In the genomic region with DNA sequence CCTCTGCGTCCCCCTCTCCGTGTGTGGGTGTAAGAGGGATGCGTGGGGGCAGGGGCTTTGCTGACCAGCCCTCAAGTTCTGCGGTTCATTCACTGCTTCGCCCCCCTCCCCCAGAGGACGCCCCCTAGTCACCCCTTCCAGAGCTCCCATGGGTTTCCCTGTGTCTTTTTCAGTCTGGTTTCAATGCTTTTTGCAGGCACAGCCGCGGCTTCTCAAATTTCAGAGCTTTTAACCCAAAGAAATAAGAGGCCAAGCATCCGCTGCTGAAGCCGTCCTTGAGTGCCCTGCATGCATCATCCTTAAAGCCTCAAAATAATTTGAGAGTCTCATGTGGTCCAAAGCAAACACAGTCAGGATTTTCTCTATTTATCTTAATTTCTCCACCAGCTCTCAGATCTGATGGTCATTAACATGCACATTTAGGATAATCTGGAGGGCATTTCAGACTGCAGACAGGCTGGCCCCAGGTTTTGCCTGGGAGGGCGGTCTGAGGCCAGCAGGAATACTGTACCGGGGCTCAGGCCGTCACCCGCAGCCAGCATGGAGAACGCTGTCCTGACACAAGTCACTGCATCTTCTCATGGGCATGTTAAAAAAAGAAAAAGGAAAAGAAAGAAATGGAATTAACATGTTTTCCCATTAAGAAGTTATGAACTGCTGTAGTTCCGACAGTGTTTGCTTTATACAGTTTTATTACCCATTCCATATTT, we compare ENCODE assay signal across 21 cellular contexts.
DNase-seq lines count a peak whose midpoint lies in the region; ATAC-seq and TF ChIP-seq lines count a peak whose summit lies in the region.
"Had no signal": no experiment of that assay in that cellular context is flagged by ENCODE, and none has a peak within 500 bp of the region (broad histone marks: within the 10 kb centered on the region; RNA-seq: fewer than 3 reads in every experiment).

No MANE protein-coding gene starts in this region.

- H3K4me1 ChIP-seq in endodermal cell (ENCODE audit: control insufficient read depth, insufficient read depth, low read length) (no peaks in the 10 kb centered on the region), neural progenitor cell (peaks cover 18% of the 10 kb centered on the region)
- H3K4me1 ChIP-seq: BE2C, Peyer's patch, SJSA1 had no signal

- WGBS in endodermal cell (ENCODE audit: insufficient coverage in 1 of 2, insufficient read length in 1 of 2), 2 experiments = 69 to 75% methylated on average over 11 to 16 of the region's 16 CpGs

- peak overlapping the region; percentile 71 for H3K4me2 ChIP-seq in neural progenitor cell
- H3K4me2 ChIP-seq: KMS-11 had no signal

- DNase-seq in DMS79 treated with DMSO at 0.1 percent for 48 hours (lab: John Stamatoyannopoulos, UW) = peak; percentile 54
- peak; percentile 44 for DNase-seq in NCI-H187 treated with DMSO at 0.1 percent for 48 hours (lab: John Stamatoyannopoulos, UW)
- no peak for DNase-seq in endodermal cell
- peak; percentile 56 for DNase-seq in neural progenitor cell (ENCODE audit: low spot score)
- no peak for DNase-seq in germinal center (ENCODE audit: low spot score)
- no peak for DNase-seq in effector CD4-positive, alpha-beta T cell
- DNase-seq in left cardiac atrium = no peak
- DNase-seq: BE2C; CD4-positive, CD25-positive, alpha-beta regulatory T cell; COR-L47; DMS 273 treated with DMSO at 0.1 percent for 48 hours; EL; NCI-H146; NCI-H2081; NCI-H526; Peyer's patch had no signal

- H3K79me2 ChIP-seq in neural progenitor cell (ENCODE audit: low read depth) = no peaks in the 10 kb centered on the region

- no peaks in the 10 kb centered on the region for H3K9me3 ChIP-seq in endodermal cell (ENCODE audit: control insufficient read depth, low read length)
- no peaks in the 10 kb centered on the region for H3K9me3 ChIP-seq in neural progenitor cell (ENCODE audit: low read depth)
- H3K9me3 ChIP-seq: Peyer's patch had no signal

- H3F3A ChIP-seq in neural progenitor cell (ENCODE audit: low read depth) = peaks cover 8% of the 10 kb centered on the region

- ATAC-seq in GM21381 (IDR thresholded peaks at IDR 0.05; ENCODE audit: unreplicated experiment) = no peak
- ATAC-seq in left cardiac atrium = no peak
- ATAC-seq: GM12878 had no signal

- H3K27ac Mint-ChIP-seq in endodermal cell (no peak overlapping the region), neural progenitor cell (peak overlapping the region; percentile 66)
- H3K27ac Mint-ChIP-seq: CD4-positive, CD25-positive, alpha-beta regulatory T cell had no signal

- H3K36me3 ChIP-seq in endodermal cell (ENCODE audit: control insufficient read depth, insufficient read depth, low read length) (no peaks in the 10 kb centered on the region), neural progenitor cell (no peaks in the 10 kb centered on the region)
- H3K36me3 ChIP-seq: BE2C, Peyer's patch, SJSA1 had no signal

- H3K36me3 Mint-ChIP-seq in endodermal cell (ENCODE audit: low read depth) = no peaks in the 10 kb centered on the region
- H3K36me3 Mint-ChIP-seq in neural progenitor cell = no peaks in the 10 kb centered on the region
- H3K36me3 Mint-ChIP-seq: CD4-positive, CD25-positive, alpha-beta regulatory T cell had no signal

- H3K9me3 Mint-ChIP-seq in endodermal cell (no peaks in the 10 kb centered on the region), neural progenitor cell (peaks cover 8% of the 10 kb centered on the region)

- H3K4me3 ChIP-seq in endodermal cell (ENCODE audit: low read length) (no peak overlapping the region), neural progenitor cell (peak overlapping the region; percentile 11)
- H3K4me3 ChIP-seq: GM12878, Peyer's patch, SJSA1 had no signal

- TF ChIP-seq CTCF in endodermal cell (conservative IDR thresholded peaks at IDR 0.05) = no peak
- TF ChIP-seq CTCF in neural progenitor cell (IDR thresholded peaks at IDR 0.05) = no peak

- peaks cover 4% of the 10 kb centered on the region for H3K27me3 Mint-ChIP-seq in endodermal cell (ENCODE audit: insufficient read depth)
- peaks cover 9% of the 10 kb centered on the region for H3K27me3 Mint-ChIP-seq in neural progenitor cell (ENCODE audit: insufficient read depth, low read depth)
- H3K27me3 Mint-ChIP-seq: CD4-positive, CD25-positive, alpha-beta regulatory T cell had no signal

- H3K27ac ChIP-seq in endodermal cell (ENCODE audit: low read depth, low read length) (peak overlapping the region; percentile 16), neural progenitor cell (no peak overlapping the region)
- H3K27ac ChIP-seq: HL-60, KMS-11, Peyer's patch, SJSA1 had no signal

- no peaks in the 10 kb centered on the region for H4K20me1 ChIP-seq in neural progenitor cell (ENCODE audit: low read depth)

- H3K9ac ChIP-seq in endodermal cell (ENCODE audit: extremely low read depth, low read length, poor library complexity, severe bottlenecking) (no peak overlapping the region), neural progenitor cell (no peak overlapping the region)
- H3K9ac ChIP-seq: KMS-11 had no signal

- no peak overlapping the region for H3K4me3 Mint-ChIP-seq in endodermal cell
- H3K4me3 Mint-ChIP-seq in neural progenitor cell = no peak overlapping the region
- H3K4me3 Mint-ChIP-seq: CD4-positive, CD25-positive, alpha-beta regulatory T cell had no signal

- H2AFZ ChIP-seq in neural progenitor cell (replicated peaks) = no peak overlapping the region

- H3K4me1 Mint-ChIP-seq in endodermal cell = peaks cover 2% of the 10 kb centered on the region
- H3K4me1 Mint-ChIP-seq in neural progenitor cell = peaks cover 38% of the 10 kb centered on the region
- H3K4me1 Mint-ChIP-seq: CD4-positive, CD25-positive, alpha-beta regulatory T cell had no signal

- intact Hi-C loops in left cardiac atrium (cut with DNase I) = no loop called here

- H3K27me3 ChIP-seq in endodermal cell (ENCODE audit: control insufficient read depth, insufficient read depth, low read length, poor library complexity, severe bottlenecking) = no peaks in the 10 kb centered on the region
- no peaks in the 10 kb centered on the region for H3K27me3 ChIP-seq in neural progenitor cell
- H3K27me3 ChIP-seq: BE2C, Peyer's patch, SJSA1 had no signal

Comparison
In these comparisons a context has a peak if more than half of its experiments do, and no peak if none do; other contexts are left out.
1. DNase-seq: peak in DMS79 treated with DMSO at 0.1 percent for 48 hours (single experiment), NCI-H187 treated with DMSO at 0.1 percent for 48 hours (single experiment) and neural progenitor cell (single experiment); none in endodermal cell (single experiment), germinal center (single experiment), effector CD4-positive, alpha-beta T cell (single experiment) and left cardiac atrium (single experiment).